ENCODE assay signal across 1 cellular context in genomic region chr20:4136078-4136966, GRCh38.
TF ChIP-seq lines count a peak whose summit lies in the region.

No MANE protein-coding gene starts in this region.

TF ChIP-seq in A549, 52 proteins besides CTCF, POLR2A, EP300 and RAD21 (continued from another document):
- no peak for TF ChIP-seq RFX5 (IDR thresholded peaks at IDR 0.05)
- no peak for TF ChIP-seq ZC3H11A (IDR thresholded peaks at IDR 0.05)
- TF ChIP-seq TFCP2L1 (CRISPR knock-in tag; IDR thresholded peaks at IDR 0.05), result peak; percentile 88
- peak; percentile 90 for TF ChIP-seq HEYL (CRISPR knock-in tag; IDR thresholded peaks at IDR 0.05)
- peak; percentile 95 for TF ChIP-seq HOXB13 (CRISPR knock-in tag; IDR thresholded peaks at IDR 0.05; ENCODE audit: low read depth)
- peak; percentile 2 to 8; a peak in 3 of 5 replicates for TF ChIP-seq JUN (IDR thresholded peaks at IDR 0.05)
- TF ChIP-seq KDM5A (IDR thresholded peaks at IDR 0.05), result no peak
- TF ChIP-seq, protein P1, sequence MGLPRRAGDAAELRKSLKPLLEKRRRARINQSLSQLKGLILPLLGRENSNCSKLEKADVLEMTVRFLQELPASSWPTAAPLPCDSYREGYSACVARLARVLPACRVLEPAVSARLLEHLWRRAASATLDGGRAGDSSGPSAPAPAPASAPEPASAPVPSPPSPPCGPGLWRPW (IDR thresholded peaks at IDR 0.05), result no peak
- TF ChIP-seq, protein P2, sequence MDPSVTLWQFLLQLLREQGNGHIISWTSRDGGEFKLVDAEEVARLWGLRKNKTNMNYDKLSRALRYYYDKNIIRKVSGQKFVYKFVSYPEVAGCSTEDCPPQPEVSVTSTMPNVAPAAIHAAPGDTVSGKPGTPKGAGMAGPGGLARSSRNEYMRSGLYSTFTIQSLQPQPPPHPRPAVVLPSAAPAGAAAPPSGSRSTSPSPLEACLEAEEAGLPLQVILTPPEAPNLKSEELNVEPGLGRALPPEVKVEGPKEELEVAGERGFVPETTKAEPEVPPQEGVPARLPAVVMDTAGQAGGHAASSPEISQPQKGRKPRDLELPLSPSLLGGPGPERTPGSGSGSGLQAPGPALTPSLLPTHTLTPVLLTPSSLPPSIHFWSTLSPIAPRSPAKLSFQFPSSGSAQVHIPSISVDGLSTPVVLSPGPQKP (IDR thresholded peaks at IDR 0.05; ENCODE audit: low read depth, low read length), result no peak
- peak; percentile 94 for TF ChIP-seq MAX (IDR thresholded peaks at IDR 0.05)
- 0 out of 2 replicates have a peak, but pooled peaks have one; percentile 42 for TF ChIP-seq POLR2AphosphoS2 (conservative IDR thresholded peaks at IDR 0.05; ENCODE audit: low read length)
- TF ChIP-seq, protein P3, sequence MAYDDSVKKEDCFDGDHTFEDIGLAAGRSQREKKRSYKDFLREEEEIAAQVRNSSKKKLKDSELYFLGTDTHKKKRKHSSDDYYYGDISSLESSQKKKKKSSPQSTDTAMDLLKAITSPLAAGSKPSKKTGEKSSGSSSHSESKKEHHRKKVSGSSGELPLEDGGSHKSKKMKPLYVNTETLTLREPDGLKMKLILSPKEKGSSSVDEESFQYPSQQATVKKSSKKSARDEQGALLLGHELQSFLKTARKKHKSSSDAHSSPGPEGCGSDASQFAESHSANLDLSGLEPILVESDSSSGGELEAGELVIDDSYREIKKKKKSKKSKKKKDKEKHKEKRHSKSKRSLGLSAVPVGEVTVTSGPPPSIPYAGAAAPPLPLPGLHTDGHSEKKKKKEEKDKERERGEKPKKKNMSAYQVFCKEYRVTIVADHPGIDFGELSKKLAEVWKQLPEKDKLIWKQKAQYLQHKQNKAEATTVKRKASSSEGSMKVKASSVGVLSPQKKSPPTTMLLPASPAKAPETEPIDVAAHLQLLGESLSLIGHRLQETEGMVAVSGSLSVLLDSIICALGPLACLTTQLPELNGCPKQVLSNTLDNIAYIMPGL (CRISPR knock-in tag; IDR thresholded peaks at IDR 0.05; ENCODE audit: borderline replicate concordance), result no peak; the same call in none of the 2 replicates
- TF ChIP-seq, protein P4, sequence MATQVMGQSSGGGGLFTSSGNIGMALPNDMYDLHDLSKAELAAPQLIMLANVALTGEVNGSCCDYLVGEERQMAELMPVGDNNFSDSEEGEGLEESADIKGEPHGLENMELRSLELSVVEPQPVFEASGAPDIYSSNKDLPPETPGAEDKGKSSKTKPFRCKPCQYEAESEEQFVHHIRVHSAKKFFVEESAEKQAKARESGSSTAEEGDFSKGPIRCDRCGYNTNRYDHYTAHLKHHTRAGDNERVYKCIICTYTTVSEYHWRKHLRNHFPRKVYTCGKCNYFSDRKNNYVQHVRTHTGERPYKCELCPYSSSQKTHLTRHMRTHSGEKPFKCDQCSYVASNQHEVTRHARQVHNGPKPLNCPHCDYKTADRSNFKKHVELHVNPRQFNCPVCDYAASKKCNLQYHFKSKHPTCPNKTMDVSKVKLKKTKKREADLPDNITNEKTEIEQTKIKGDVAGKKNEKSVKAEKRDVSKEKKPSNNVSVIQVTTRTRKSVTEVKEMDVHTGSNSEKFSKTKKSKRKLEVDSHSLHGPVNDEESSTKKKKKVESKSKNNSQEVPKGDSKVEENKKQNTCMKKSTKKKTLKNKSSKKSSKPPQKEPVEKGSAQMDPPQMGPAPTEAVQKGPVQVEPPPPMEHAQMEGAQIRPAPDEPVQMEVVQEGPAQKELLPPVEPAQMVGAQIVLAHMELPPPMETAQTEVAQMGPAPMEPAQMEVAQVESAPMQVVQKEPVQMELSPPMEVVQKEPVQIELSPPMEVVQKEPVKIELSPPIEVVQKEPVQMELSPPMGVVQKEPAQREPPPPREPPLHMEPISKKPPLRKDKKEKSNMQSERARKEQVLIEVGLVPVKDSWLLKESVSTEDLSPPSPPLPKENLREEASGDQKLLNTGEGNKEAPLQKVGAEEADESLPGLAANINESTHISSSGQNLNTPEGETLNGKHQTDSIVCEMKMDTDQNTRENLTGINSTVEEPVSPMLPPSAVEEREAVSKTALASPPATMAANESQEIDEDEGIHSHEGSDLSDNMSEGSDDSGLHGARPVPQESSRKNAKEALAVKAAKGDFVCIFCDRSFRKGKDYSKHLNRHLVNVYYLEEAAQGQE (IDR thresholded peaks at IDR 0.05), result no peak
- no peak for TF ChIP-seq NR3C1 (IDR thresholded peaks at IDR 0.05)
- no peak for TF ChIP-seq CHD2 (IDR thresholded peaks at IDR 0.05; ENCODE audit: low read length, partially characterized antibody)
- no peak for TF ChIP-seq USF2 (IDR thresholded peaks at IDR 0.05)
- TF ChIP-seq BCL3 (IDR thresholded peaks at IDR 0.05), result 0 out of 3 replicates have a peak, but pooled peaks have one; percentile 11
- TF ChIP-seq MAFK (IDR thresholded peaks at IDR 0.05; ENCODE audit: partially characterized antibody), result peak; percentile 32
- TF ChIP-seq CBX2 (IDR thresholded peaks at IDR 0.05; ENCODE audit: borderline replicate concordance, low read depth), result no peak
- TF ChIP-seq MAZ (IDR thresholded peaks at IDR 0.05; ENCODE audit: borderline replicate concordance, low read depth, low read length), result no peak
- TF ChIP-seq RCOR1 (IDR thresholded peaks at IDR 0.05; ENCODE audit: low read depth, low read length), result no peak; the same call in 1 of the 2 replicates
- TF ChIP-seq MYC (IDR thresholded peaks at IDR 0.05; ENCODE audit: borderline replicate concordance, low read length), result peak; percentile 64; the same call in 1 of the 2 replicates
- peak; percentile 79 to 95 for TF ChIP-seq CEBPB (IDR thresholded peaks at IDR 0.05)
- TF ChIP-seq ZSCAN20 (CRISPR knock-in tag; IDR thresholded peaks at IDR 0.05), result no peak; the same call in none of the 2 replicates
- TF ChIP-seq, protein P5, sequence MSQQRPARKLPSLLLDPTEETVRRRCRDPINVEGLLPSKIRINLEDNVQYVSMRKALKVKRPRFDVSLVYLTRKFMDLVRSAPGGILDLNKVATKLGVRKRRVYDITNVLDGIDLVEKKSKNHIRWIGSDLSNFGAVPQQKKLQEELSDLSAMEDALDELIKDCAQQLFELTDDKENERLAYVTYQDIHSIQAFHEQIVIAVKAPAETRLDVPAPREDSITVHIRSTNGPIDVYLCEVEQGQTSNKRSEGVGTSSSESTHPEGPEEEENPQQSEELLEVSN (IDR thresholded peaks at IDR 0.05; ENCODE audit: borderline replicate concordance, low read depth), result peak; percentile 73
- no peak; the same call in 1 of the 2 replicates for TF ChIP-seq NPAS2 (CRISPR knock-in tag; IDR thresholded peaks at IDR 0.05; ENCODE audit: borderline replicate concordance)
- no peak for TF ChIP-seq HDAC2 (IDR thresholded peaks at IDR 0.05)
- peak; percentile 69 for TF ChIP-seq GATA3 (IDR thresholded peaks at IDR 0.05; ENCODE audit: borderline replicate concordance)
- peak; percentile 11 for TF ChIP-seq TP53 (CRISPR knock-in tag; IDR thresholded peaks at IDR 0.05)
- TF ChIP-seq RARB (CRISPR knock-in tag; IDR thresholded peaks at IDR 0.05), result peak; percentile 77
- no peak for TF ChIP-seq EHMT2 (IDR thresholded peaks at IDR 0.05; ENCODE audit: low read depth)
- TF ChIP-seq CHD4 (IDR thresholded peaks at IDR 0.05; ENCODE audit: borderline replicate concordance), result no peak
- TF ChIP-seq ZNF302 (CRISPR knock-in tag; IDR thresholded peaks at IDR 0.05), result peak; percentile 68; the same call in 1 of the 2 replicates
- no peak for TF ChIP-seq RNF2 (IDR thresholded peaks at IDR 0.05; ENCODE audit: borderline replicate concordance, low read depth)
- TF ChIP-seq KDM1A (IDR thresholded peaks at IDR 0.05; ENCODE audit: low read depth), result no peak
- TF ChIP-seq FOSB (CRISPR knock-in tag; IDR thresholded peaks at IDR 0.05), result peak; percentile 92
- TF ChIP-seq ZFP36 (IDR thresholded peaks at IDR 0.05; ENCODE audit: borderline replicate concordance, partially characterized antibody), result no peak
- TF ChIP-seq FOXS1 (CRISPR knock-in tag; IDR thresholded peaks at IDR 0.05), result peak; percentile 60
- no peak for TF ChIP-seq SMC3 (IDR thresholded peaks at IDR 0.05)
